In the genomic region with DNA sequence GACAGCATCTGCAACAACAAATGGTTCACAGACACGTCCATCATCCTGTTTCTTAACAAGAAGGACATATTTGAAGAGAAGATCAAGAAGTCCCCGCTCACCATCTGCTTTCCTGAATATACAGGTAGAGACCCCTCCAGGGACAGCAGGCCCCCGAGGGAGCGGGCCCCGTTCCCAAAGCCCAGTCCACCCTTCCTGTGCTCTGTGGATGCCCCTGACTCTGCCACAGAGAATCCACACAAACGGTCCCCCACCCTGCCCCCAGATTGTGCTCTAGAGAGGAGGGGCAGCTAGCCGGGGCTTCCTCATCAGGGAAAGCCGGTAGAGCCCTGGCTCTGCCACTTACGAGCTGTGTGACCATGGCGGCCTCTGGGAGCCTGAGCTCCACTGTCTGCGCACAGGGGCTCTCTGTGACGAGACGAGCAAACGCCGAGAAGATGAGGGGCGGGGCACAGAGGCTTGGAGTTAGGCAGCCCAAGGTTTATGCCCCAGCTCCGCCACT, we compare ENCODE assay signal across 18 cellular contexts.
DNase-seq lines count a peak whose midpoint lies in the region; ATAC-seq and TF ChIP-seq lines count a peak whose summit lies in the region.
"Had no signal": no experiment of that assay in that cellular context is flagged by ENCODE, and none has a peak within 500 bp of the region (broad histone marks: within the 10 kb centered on the region; RNA-seq: fewer than 3 reads in every experiment).

No MANE protein-coding gene starts in this region.

- H3K9me3 Mint-ChIP-seq in central memory CD8-positive, alpha-beta T cell, result no peaks in the 10 kb centered on the region
- no peaks in the 10 kb centered on the region for H3K9me3 Mint-ChIP-seq in CD8-positive, alpha-beta memory T cell
- no peaks in the 10 kb centered on the region for H3K9me3 Mint-ChIP-seq in activated CD8-positive, alpha-beta T cell treated with anti-CD3 and anti-CD28 coated beads for 36 hours
- H3K9me3 Mint-ChIP-seq: CD8-positive, alpha-beta T cell had no signal

- H3K27me3 ChIP-seq in heart right ventricle, result no peaks in the 10 kb centered on the region
- H3K27me3 ChIP-seq in neural cell (ENCODE audit: insufficient read depth, low read depth, low read length), result no peaks in the 10 kb centered on the region
- no peaks in the 10 kb centered on the region for H3K27me3 ChIP-seq in CD8-positive, alpha-beta memory T cell (ENCODE audit: insufficient read depth, low read length, poor library complexity, severe bottlenecking)
- H3K27me3 ChIP-seq: BLaER1 treated with 17β-estradiol and CSF1 and Interleukin-3, amounts not matched to agents 10 nM and 100 nM had no signal

- no peaks in the 10 kb centered on the region for H3K9me2 ChIP-seq in neural cell (ENCODE audit: insufficient read depth, low read length)

- ATAC-seq in Right ventricle myocardium superior (ENCODE audit: poor library complexity), result no peak
- ATAC-seq in heart right ventricle, result no peak
- no peak for ATAC-seq in central memory CD8-positive, alpha-beta T cell (replicated peaks; ENCODE audit: extremely low read depth, poor library complexity, severe bottlenecking)
- ATAC-seq in activated CD8-positive, alpha-beta T cell treated with anti-CD3 and anti-CD28 coated beads for 36 hours, result no peak
- ATAC-seq: CD8-positive, alpha-beta T cell; GM12878; HepG2 had no signal

- intact Hi-C loops in Right ventricle myocardium superior (cut with DNase I) (no loop called here), heart right ventricle (cut with DNase I) (no loop called here)
- intact Hi-C loops in activated CD8-positive, alpha-beta T cell treated with anti-CD3 and anti-CD28 coated beads for 36 hours (cut with micrococcal nuclease), result no loop called here

- H2AFZ ChIP-seq in neural cell (ENCODE audit: low read depth, low read length), result no peak overlapping the region

- H3K4me1 ChIP-seq in heart right ventricle, result peaks cover 0 to 12% (median 0%) of the 10 kb centered on the region in 9 donors
- H3K4me1 ChIP-seq in CD8-positive, alpha-beta memory T cell (ENCODE audit: insufficient read depth, low read length), result no peaks in the 10 kb centered on the region
- H3K4me1 ChIP-seq: HAP-1 had no signal

- H3K79me2 ChIP-seq in neural cell (replicated peaks; ENCODE audit: insufficient read depth, low read length), result no peaks in the 10 kb centered on the region

- CTCF ChIA-PET in CD8-positive, alpha-beta memory T cell (lab: Charles Lee), result interaction anchor here (1.1 to 2.7 kb wide), 2 partner anchors 15 to 396 kb away, joined by 3 to 11 read pairs; no protein-coding TSS in a partner anchor
- CTCF ChIA-PET in activated CD8-positive, alpha-beta T cell treated with anti-CD3 and anti-CD28 coated beads for 36 hours (lab: Charles Lee), result no interaction called here

- no peaks in the 10 kb centered on the region for H4K20me1 ChIP-seq in neural cell (ENCODE audit: insufficient read depth)

- H3K27ac ChIP-seq in heart right ventricle (no peak overlapping the region), neural cell (ENCODE audit: low read length) (no peak overlapping the region)
- no peak overlapping the region for H3K27ac ChIP-seq in CD8-positive, alpha-beta memory T cell (ENCODE audit: low read depth, low read length)
- H3K27ac ChIP-seq: BLaER1 treated with 17β-estradiol and CSF1 and Interleukin-3, amounts not matched to agents 10 nM and 100 nM had no signal

- peak overlapping the region; percentile 50 for H3K27ac Mint-ChIP-seq in central memory CD8-positive, alpha-beta T cell (ENCODE audit: low read depth)
- peak overlapping the region in 1 of 8 donors; percentile 89 for H3K27ac Mint-ChIP-seq in CD8-positive, alpha-beta memory T cell
- H3K27ac Mint-ChIP-seq in activated CD8-positive, alpha-beta T cell treated with anti-CD3 and anti-CD28 coated beads for 36 hours, result no peak overlapping the region
- H3K27ac Mint-ChIP-seq: B cell; CD8-positive, alpha-beta T cell had no signal

- H3F3A ChIP-seq in neural cell (ENCODE audit: insufficient read depth, low read length, poor library complexity, severe bottlenecking), result no peaks in the 10 kb centered on the region

- TF ChIP-seq CTCF in heart right ventricle (IDR thresholded peaks at IDR 0.05), result no peak
- no peak for TF ChIP-seq CTCF in neural cell (IDR thresholded peaks at IDR 0.05; ENCODE audit: poor library complexity, severe bottlenecking)
- TF ChIP-seq CTCF in activated CD8-positive, alpha-beta T cell treated with anti-CD3 and anti-CD28 coated beads for 36 hours (IDR thresholded peaks at IDR 0.05), result no peak

- H3K27me3 Mint-ChIP-seq in central memory CD8-positive, alpha-beta T cell, result no peaks in the 10 kb centered on the region
- peaks cover 0 to under 1% of the 10 kb centered on the region in 2 donors for H3K27me3 Mint-ChIP-seq in CD8-positive, alpha-beta memory T cell
- no peaks in the 10 kb centered on the region for H3K27me3 Mint-ChIP-seq in activated CD8-positive, alpha-beta T cell treated with anti-CD3 and anti-CD28 coated beads for 36 hours
- H3K27me3 Mint-ChIP-seq: B cell had no signal

- WGBS in heart right ventricle, 2 donors, result 90 to 91% methylated on average over 17 of the region's 17 CpGs

- no peak overlapping the region for H3K4me2 ChIP-seq in neural cell (ENCODE audit: low read length)
- H3K4me2 ChIP-seq: BLaER1 treated with 17β-estradiol and CSF1 and Interleukin-3, amounts not matched to agents 10 nM and 100 nM had no signal

- H3K36me3 Mint-ChIP-seq in central memory CD8-positive, alpha-beta T cell (ENCODE audit: insufficient read depth), result peaks cover 8% of the 10 kb centered on the region
- H3K36me3 Mint-ChIP-seq in CD8-positive, alpha-beta memory T cell, result peaks cover 0 to 8% (median 7%) of the 10 kb centered on the region in 3 donors
- H3K36me3 Mint-ChIP-seq in activated CD8-positive, alpha-beta T cell treated with anti-CD3 and anti-CD28 coated beads for 36 hours (ENCODE audit: low read depth), result no peaks in the 10 kb centered on the region
- H3K36me3 Mint-ChIP-seq: CD8-positive, alpha-beta T cell had no signal

- H3K4me3 ChIP-seq in heart right ventricle (no peak overlapping the region), neural cell (ENCODE audit: low read length) (no peak overlapping the region)
- no peak overlapping the region for H3K4me3 ChIP-seq in CD8-positive, alpha-beta memory T cell (ENCODE audit: low read length)
- H3K4me3 ChIP-seq: BLaER1 treated with 17β-estradiol and CSF1 and Interleukin-3, amounts not matched to agents 10 nM and 100 nM; GM12878; HAP-1 had no signal

- POLR2A ChIA-PET in CD8-positive, alpha-beta memory T cell (lab: Charles Lee), result no interaction called here
- POLR2A ChIA-PET in activated CD8-positive, alpha-beta T cell treated with anti-CD3 and anti-CD28 coated beads for 36 hours (lab: Charles Lee), result interaction anchor here (0.8 to 1.1 kb wide), 2 partner anchors 14 to 22 kb away, joined by 3 read pairs; no protein-coding TSS in a partner anchor

- TF ChIP-seq RAD21 in neural cell (conservative IDR thresholded peaks at IDR 0.05), result no peak

- no peak overlapping the region for H3K9ac ChIP-seq in neural cell (ENCODE audit: low read length)
- H3K9ac ChIP-seq: BLaER1 treated with 17β-estradiol and CSF1 and Interleukin-3, amounts not matched to agents 10 nM and 100 nM had no signal

- no peaks in the 10 kb centered on the region for H3K4me1 Mint-ChIP-seq in central memory CD8-positive, alpha-beta T cell
- H3K4me1 Mint-ChIP-seq in CD8-positive, alpha-beta memory T cell, result no peaks in the 10 kb centered on the region
- no peaks in the 10 kb centered on the region for H3K4me1 Mint-ChIP-seq in activated CD8-positive, alpha-beta T cell treated with anti-CD3 and anti-CD28 coated beads for 36 hours (ENCODE audit: low read depth)
- H3K4me1 Mint-ChIP-seq: B cell had no signal

- H3K9me3 ChIP-seq in heart right ventricle (no peaks in the 10 kb centered on the region), neural cell (ENCODE audit: low read length) (no peaks in the 10 kb centered on the region)
- no peaks in the 10 kb centered on the region for H3K9me3 ChIP-seq in CD8-positive, alpha-beta memory T cell (ENCODE audit: low read length)
- H3K9me3 ChIP-seq: BLaER1 treated with 17β-estradiol and CSF1 and Interleukin-3, amounts not matched to agents 10 nM and 100 nM; HAP-1 had no signal

- peak; percentile 31 for DNase-seq in Right ventricle myocardium superior
- no peak for DNase-seq in heart right ventricle
- no peak for DNase-seq in central memory CD8-positive, alpha-beta T cell (ENCODE audit: low spot score in 2 of 2)
- no peak for DNase-seq in CD8-positive, alpha-beta memory T cell
- no peak for DNase-seq in activated CD8-positive, alpha-beta T cell treated with anti-CD3 and anti-CD28 coated beads for 36 hours
- no peak for DNase-seq in stimulated activated CD4-positive, alpha-beta T cell treated with anti-CD3 and anti-CD28 coated beads, Interleukin-1b, Interleukin-23, amount 100 ng/mL, for 48 hours
- DNase-seq: CD8-positive, alpha-beta T cell; COR-L47; DMS 273 treated with DMSO at 0.1 percent for 48 hours; DMS53; DND-41; EL had no signal

- H3K36me3 ChIP-seq in heart right ventricle (peaks cover 0 to 4% (median 0%) of the 10 kb centered on the region in 9 donors), neural cell (ENCODE audit: insufficient read depth, low read length) (peaks cover 8% of the 10 kb centered on the region)
- no peaks in the 10 kb centered on the region for H3K36me3 ChIP-seq in CD8-positive, alpha-beta memory T cell (ENCODE audit: insufficient read depth, low read length)
- H3K36me3 ChIP-seq: BLaER1 treated with 17β-estradiol and CSF1 and Interleukin-3, amounts not matched to agents 10 nM and 100 nM; HAP-1 had no signal

- TF ChIP-seq EP300 in neural cell (conservative IDR thresholded peaks at IDR 0.05; ENCODE audit: poor library complexity, severe bottlenecking), result no peak

- H3K4me3 Mint-ChIP-seq in central memory CD8-positive, alpha-beta T cell, result no peak overlapping the region
- no peak overlapping the region for H3K4me3 Mint-ChIP-seq in CD8-positive, alpha-beta memory T cell
- no peak overlapping the region for H3K4me3 Mint-ChIP-seq in activated CD8-positive, alpha-beta T cell treated with anti-CD3 and anti-CD28 coated beads for 36 hours
- H3K4me3 Mint-ChIP-seq: B cell; CD8-positive, alpha-beta T cell had no signal

TF ChIP-seq in neural cell, 6 proteins besides CTCF, POLR2A, EP300 and RAD21:
- TF ChIP-seq POLR2AphosphoS5 (IDR thresholded peaks at IDR 0.05) (peak; percentile 1), MXI1 (conservative IDR thresholded peaks at IDR 0.05; ENCODE audit: poor library complexity, severe bottlenecking) (no peak)
TF ChIP-seq in neural cell: peak in this region for 1.
